Comparison of ENCODE assay signal across 31 cellular contexts in the genomic region with DNA sequence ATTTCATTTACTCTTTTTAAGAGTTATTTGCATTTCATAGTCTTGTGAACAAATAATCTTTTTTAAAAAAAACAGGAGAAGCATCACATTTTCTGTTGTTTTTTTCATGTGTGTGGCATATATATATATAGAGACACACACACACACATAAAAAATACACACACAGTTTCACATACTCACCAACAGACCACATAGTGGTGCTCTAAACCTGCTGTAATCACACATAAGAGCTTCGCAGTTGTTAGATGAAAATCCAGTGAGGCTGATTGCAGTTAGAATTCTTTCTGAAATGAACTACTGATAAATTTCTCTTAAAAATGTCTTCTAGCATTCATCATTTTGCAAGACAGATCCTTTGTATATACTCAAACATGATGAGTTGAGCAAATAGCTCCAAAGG.
DNase-seq lines count a peak whose midpoint lies in the region; ATAC-seq and TF ChIP-seq lines count a peak whose summit lies in the region.
"Had no signal": no experiment of that assay in that cellular context is flagged by ENCODE, and none has a peak within 500 bp of the region (broad histone marks: within the 10 kb centered on the region; RNA-seq: fewer than 3 reads in every experiment).

No MANE protein-coding gene starts in this region.

- no peaks in the 10 kb centered on the region for H3K36me3 ChIP-seq in prostate gland
- H3K36me3 ChIP-seq in colonic mucosa: no peaks in the 10 kb centered on the region
- H3K36me3 ChIP-seq: gastrocnemius medialis, HAP-1, left ventricle myocardium inferior, MG63, vagina had no signal

- H3K4me1 ChIP-seq in prostate gland (replicated peaks) (no peaks in the 10 kb centered on the region), colonic mucosa (no peaks in the 10 kb centered on the region)
- H3K4me1 ChIP-seq: gastrocnemius medialis, HAP-1, left ventricle myocardium inferior, vagina had no signal

- H3K4me1 Mint-ChIP-seq in brain: peaks cover 24% of the 10 kb centered on the region
- H3K4me1 Mint-ChIP-seq: activated naive CD8-positive, alpha-beta T cell treated with anti-CD3 and anti-CD28 coated beads for 36 hours; CD4-positive, alpha-beta memory T cell; central memory CD8-positive, alpha-beta T cell; mesothelial cell of epicardium; naive thymus-derived CD4-positive, alpha-beta T cell had no signal

- H3K4me3 ChIP-seq in prostate gland (no peak overlapping the region), colonic mucosa (no peak overlapping the region)
- H3K4me3 ChIP-seq: dorsolateral prefrontal cortex, gastrocnemius medialis, HAP-1, K562, left ventricle myocardium inferior, MG63, skin epidermis, vagina had no signal

- H3K27ac ChIP-seq in prostate gland (no peak overlapping the region), colonic mucosa (no peak overlapping the region)
- H3K27ac ChIP-seq: dorsolateral prefrontal cortex, gastrocnemius medialis, left ventricle myocardium inferior, skin epidermis, vagina had no signal

- no peak overlapping the region for H3K4me3 Mint-ChIP-seq in brain
- H3K4me3 Mint-ChIP-seq: activated naive CD8-positive, alpha-beta T cell treated with anti-CD3 and anti-CD28 coated beads for 36 hours; CD4-positive, alpha-beta memory T cell; central memory CD8-positive, alpha-beta T cell; mesothelial cell of epicardium; naive thymus-derived CD4-positive, alpha-beta T cell; stimulated activated naive CD8-positive, alpha-beta T cell treated with anti-CD3 and anti-CD28 coated beads, Interleukin-15, Interleukin-2, amounts not matched to agents 100 ng/mL and 50 ng/mL, for 24 hours had no signal

- no peaks in the 10 kb centered on the region for H3K27me3 ChIP-seq in prostate gland (replicated peaks; ENCODE audit: insufficient read depth)
- no peaks in the 10 kb centered on the region for H3K27me3 ChIP-seq in colonic mucosa
- H3K27me3 ChIP-seq: gastrocnemius medialis, MG63, vagina had no signal

- no peaks in the 10 kb centered on the region for H3K9me3 ChIP-seq in prostate gland
- no peaks in the 10 kb centered on the region for H3K9me3 ChIP-seq in colonic mucosa
- H3K9me3 ChIP-seq: gastrocnemius medialis, left ventricle myocardium inferior, MG63, vagina had no signal

- H3K9ac ChIP-seq in colonic mucosa (ENCODE audit: low read depth in 2 of 2, low read length in 2 of 2): no peak overlapping the region

- ATAC-seq in HG02938 (IDR thresholded peaks at IDR 0.05; ENCODE audit: unreplicated experiment): no peak
- ATAC-seq: gastrocnemius medialis; K562; naive thymus-derived CD4-positive, alpha-beta T cell; PC-3; Right ventricle myocardium inferior had no signal

- H3K9me3 Mint-ChIP-seq in brain: no peaks in the 10 kb centered on the region
- H3K9me3 Mint-ChIP-seq: mesothelial cell of epicardium had no signal

- H3K36me3 Mint-ChIP-seq in brain: no peaks in the 10 kb centered on the region
- H3K36me3 Mint-ChIP-seq: activated naive CD8-positive, alpha-beta T cell treated with anti-CD3 and anti-CD28 coated beads for 36 hours; CD4-positive, alpha-beta memory T cell; mesothelial cell of epicardium; naive thymus-derived CD4-positive, alpha-beta T cell had no signal

- intact Hi-C loops in prostate gland (cut with DNase I): no loop called here
- intact Hi-C loops in colonic mucosa (cut with DNase I): no loop called here

- peak overlapping the region in 1 of 5 experiments; percentile 65 for H3K27ac Mint-ChIP-seq in brain
- H3K27ac Mint-ChIP-seq: activated naive CD8-positive, alpha-beta T cell treated with anti-CD3 and anti-CD28 coated beads for 36 hours; CD4-positive, alpha-beta memory T cell; mesothelial cell of epicardium; naive thymus-derived CD4-positive, alpha-beta T cell; stimulated activated naive CD8-positive, alpha-beta T cell treated with anti-CD3 and anti-CD28 coated beads, Interleukin-15, Interleukin-2, amounts not matched to agents 100 ng/mL and 50 ng/mL, for 24 hours had no signal

- 71% methylated on average over 1 of the region's 1 CpG for WGBS in prostate gland

- no peaks in the 10 kb centered on the region for H3K27me3 Mint-ChIP-seq in brain
- H3K27me3 Mint-ChIP-seq: activated naive CD8-positive, alpha-beta T cell treated with anti-CD3 and anti-CD28 coated beads for 36 hours; CD4-positive, alpha-beta memory T cell; central memory CD8-positive, alpha-beta T cell; stimulated activated naive CD8-positive, alpha-beta T cell treated with anti-CD3 and anti-CD28 coated beads, Interleukin-15, Interleukin-2, amounts not matched to agents 100 ng/mL and 50 ng/mL, for 24 hours had no signal

- TF ChIP-seq CTCF in brain (conservative IDR thresholded peaks at IDR 0.05): peak; percentile 31 to 54
- TF ChIP-seq CTCF in prostate gland (IDR thresholded peaks at IDR 0.05): no peak
- no peak for TF ChIP-seq CTCF in colonic mucosa (IDR thresholded peaks at IDR 0.05)

- peak; percentile 18 for DNase-seq in DMS79 treated with DMSO at 0.1 percent for 48 hours (lab: John Stamatoyannopoulos, UW)
- no peak for DNase-seq in DMS79 (lab: John Stamatoyannopoulos, UW)
- peak; percentile 68 for DNase-seq in NCI-H2081 treated with DMSO at 0.1 percent for 48 hours (lab: John Stamatoyannopoulos, UW)
- peak; percentile 24 for DNase-seq in pons (ENCODE audit: low spot score)
- DNase-seq in prostate gland (ENCODE audit: low spot score): no peak
- DNase-seq in colonic mucosa: no peak
- DNase-seq: activated CD4-positive, alpha-beta T cell treated with anti-CD3 and anti-CD28 coated beads for 48 hours; activated CD8-positive, alpha-beta memory T cell treated with anti-CD3 and anti-CD28 coated beads for 24 hours; activated effector memory CD4-positive, alpha-beta T cell treated with Interleukin-2 at 50 U/mL for 16 hours; activated naive CD8-positive, alpha-beta T cell treated with anti-CD3 and anti-CD28 coated beads for 36 hours; CD4-positive, alpha-beta memory T cell; DMS53; dorsolateral prefrontal cortex; gastrocnemius medialis; GF-D8; left ventricle myocardium inferior; MG63; naive thymus-derived CD4-positive, alpha-beta T cell; NCI-H2171; PC-3; retina had no signal

- TF ChIP-seq POLR2A in prostate gland (IDR thresholded peaks at IDR 0.05): no peak

Comparison
In these comparisons a context has a peak if more than half of its experiments do, and no peak if none do; other contexts are left out.
1. DNase-seq: peak in DMS79 treated with DMSO at 0.1 percent for 48 hours (single experiment), NCI-H2081 treated with DMSO at 0.1 percent for 48 hours (single experiment) and pons (single experiment); none in DMS79 (single experiment), prostate gland (single experiment) and colonic mucosa (single experiment).
2. CTCF ChIP-seq: peak in brain (2 of 2); none in prostate gland (0 of 4) and colonic mucosa (single experiment).